Comparison of ENCODE assay signal across 8 cellular contexts in the genomic region with DNA sequence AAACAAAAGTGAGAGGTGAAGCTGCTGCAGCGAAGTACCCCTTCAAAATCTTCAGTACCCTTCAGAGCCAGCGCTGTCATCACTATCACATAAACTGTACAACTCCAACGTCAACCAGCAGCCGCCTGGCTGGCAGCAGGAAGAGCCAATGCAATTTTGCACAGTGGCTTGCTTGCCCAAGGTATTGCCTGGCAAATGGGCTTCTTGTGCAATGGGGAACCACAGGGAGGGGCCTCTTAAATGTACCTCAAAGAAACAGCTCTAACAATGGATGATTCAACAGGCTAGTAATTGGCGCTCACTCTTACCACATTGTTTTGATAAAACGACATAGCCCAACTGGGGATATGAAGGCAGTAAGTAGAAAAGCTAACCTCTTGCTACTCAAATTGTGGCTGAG.
DNase-seq lines count a peak whose midpoint lies in the region; ATAC-seq and TF ChIP-seq lines count a peak whose summit lies in the region.

No MANE protein-coding gene starts in this region.

- H4K20me1 ChIP-seq in PC-9 (ENCODE audit: insufficient read depth): no peaks in the 10 kb centered on the region

- no TSS peak for BruUV-seq in PC-9 (replicated peaks; lab: Mats Ljungman, UMichigan)

- TF ChIP-seq CTCF in PC-9 (conservative IDR thresholded peaks at IDR 0.05): no peak
- TF ChIP-seq CTCF in brain microvascular endothelial cell (IDR thresholded peaks at IDR 0.05; ENCODE audit: low read depth, low read length, missing control alignments): no peak

- ATAC-seq in HG02763 (IDR thresholded peaks at IDR 0.05; ENCODE audit: unreplicated experiment) (no peak), HG03439 (IDR thresholded peaks at IDR 0.05; ENCODE audit: unreplicated experiment) (no peak)

- no peak overlapping the region for H3K9ac ChIP-seq in muscle layer of colon (ENCODE audit: low read length)

- in situ Hi-C loops in brain microvascular endothelial cell (cut with HindIII; ENCODE audit: low pct_ligation_motif_present, low sequenced_read_pairs): loop anchor here (25.0 kb wide), 1 partner anchor 143 kb away; no protein-coding TSS in a partner anchor
- in situ Hi-C loops in ACHN (cut with HindIII; ENCODE audit: low pct_ligation_motif_present, low pct_unique_long_range_greater_than_20kb, low sequenced_read_pairs): no loop called here

- intact Hi-C loops in PC-9 (cut with micrococcal nuclease; ENCODE audit: unreplicated experiment): no loop called here

- DNase-seq in EL: peak; percentile 85
- peak; percentile 78 to 98 for DNase-seq in PC-9
- DNase-seq in brain microvascular endothelial cell: peak; percentile 84
- no peak for DNase-seq in ACHN
- no peak for DNase-seq in NCI-H2029 treated with DMSO at 0.1 percent for 48 hours (lab: John Stamatoyannopoulos, UW)

- H3F3A ChIP-seq in PC-9 (ENCODE audit: insufficient read depth, low read depth): peaks cover 72% of the 10 kb centered on the region

- H3K27me3 ChIP-seq in PC-9 (ENCODE audit: insufficient read depth, low read depth) (no peaks in the 10 kb centered on the region), brain microvascular endothelial cell (replicated peaks) (no peaks in the 10 kb centered on the region), muscle layer of colon (ENCODE audit: control insufficient read depth in 1 of 2, insufficient read depth in 2 of 2, low read length in 2 of 2) (no peaks in the 10 kb centered on the region)

- H3K4me1 ChIP-seq in PC-9 (replicated peaks; ENCODE audit: insufficient read depth) (peaks cover 99% of the 10 kb centered on the region), muscle layer of colon (ENCODE audit: insufficient read depth, low read length) (no peaks in the 10 kb centered on the region)

- no peak overlapping the region for H2AFZ ChIP-seq in PC-9

- peak overlapping the region; percentile 48; the same call in 1 of the 2 replicates for H3K4me3 ChIP-seq in PC-9
- H3K4me3 ChIP-seq in brain microvascular endothelial cell (ENCODE audit: low read depth, low read length): no peak overlapping the region
- H3K4me3 ChIP-seq in muscle layer of colon (ENCODE audit: low read depth in 1 of 2, low read length in 2 of 2): no peak overlapping the region

- H3K9me2 ChIP-seq in PC-9 (ENCODE audit: insufficient read depth): no peaks in the 10 kb centered on the region

- peaks cover 33% of the 10 kb centered on the region for H3K79me2 ChIP-seq in PC-9 (ENCODE audit: low read depth)

- CTCF ChIA-PET in PC-9 (lab: Charles Lee): interaction anchor here (0.6 to 1.4 kb wide), 4 partner anchors 11 to 127 kb away, joined by 3 to 5 read pairs (median 3); no protein-coding TSS in a partner anchor

- POLR2A ChIA-PET in PC-9 (lab: Charles Lee; ENCODE audit: unreplicated experiment): interaction anchor here (0.5 kb wide), 1 partner anchor 816 kb away, joined by 9 read pairs; no protein-coding TSS in a partner anchor

- H3K27ac ChIP-seq in PC-9 (peak overlapping the region; percentile 98), brain microvascular endothelial cell (peak overlapping the region; percentile 98), muscle layer of colon (ENCODE audit: low read depth, low read length) (peak overlapping the region; percentile 29)

- peak overlapping the region; percentile 72 for H3K4me2 ChIP-seq in PC-9

- H3K36me3 ChIP-seq in PC-9 (ENCODE audit: low read depth) (no peaks in the 10 kb centered on the region), brain microvascular endothelial cell (replicated peaks) (no peaks in the 10 kb centered on the region), muscle layer of colon (ENCODE audit: insufficient read depth, low read length) (no peaks in the 10 kb centered on the region)

- H3K9me3 ChIP-seq in PC-9 (ENCODE audit: insufficient read depth, low read depth): no peaks in the 10 kb centered on the region
- no peaks in the 10 kb centered on the region for H3K9me3 ChIP-seq in muscle layer of colon (ENCODE audit: low read length)

Comparison
In these comparisons a context has a peak if more than half of its experiments do, and no peak if none do; other contexts are left out.
1. DNase-seq: peak in EL (single experiment), PC-9 (2 of 2) and brain microvascular endothelial cell (single experiment); none in ACHN (single experiment) and NCI-H2029 treated with DMSO at 0.1 percent for 48 hours (single experiment).
2. H3K27ac ChIP-seq: peak in every context shown above with its lines; median percentile 98 in PC-9; 98 in brain microvascular endothelial cell; 29 in muscle layer of colon.